Comparison of ENCODE assay signal across 8 cellular contexts in the genomic region with DNA sequence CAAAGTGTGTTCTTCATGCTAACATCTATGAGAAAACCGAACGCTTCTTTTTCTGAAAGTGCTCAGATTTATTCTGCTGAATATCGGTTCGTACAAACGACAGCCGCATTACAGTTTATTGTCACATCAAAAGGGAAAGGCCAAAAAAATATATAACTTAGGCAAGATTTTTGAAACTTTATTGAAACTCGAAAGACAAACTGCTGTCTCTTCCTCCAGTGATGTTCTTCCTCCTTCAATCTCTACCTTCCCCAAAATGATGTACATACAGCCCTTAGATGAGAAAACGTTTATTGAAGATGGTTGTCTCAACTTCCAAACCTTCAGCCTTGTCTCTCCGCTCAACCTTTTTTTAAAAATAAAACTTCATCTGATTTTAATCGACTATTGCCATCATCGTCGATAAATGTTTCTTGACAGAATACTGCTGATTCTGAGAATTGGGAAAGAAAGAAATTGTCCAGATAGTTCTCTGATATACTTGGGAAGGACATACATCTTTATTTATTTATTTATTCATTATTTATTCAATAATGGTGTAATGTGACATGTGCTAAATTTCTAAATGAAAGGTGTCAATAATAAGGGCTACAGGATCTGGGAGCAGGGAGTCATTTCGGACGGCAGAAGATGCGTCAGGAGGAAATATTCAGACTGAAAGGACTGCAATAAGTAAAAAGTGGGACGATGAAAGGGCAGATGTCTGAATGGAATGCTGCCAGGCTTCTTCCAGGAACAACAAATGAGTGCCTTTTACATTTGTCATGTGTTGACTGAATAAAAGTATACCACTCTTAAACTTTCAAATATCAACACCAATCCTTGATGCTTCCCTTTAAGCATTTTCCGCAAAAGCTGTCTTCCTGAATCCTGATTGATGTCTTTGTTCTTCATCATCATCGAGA. TPM values are rescaled to one million over a fixed set of nuclear protein-coding genes. Genes with fewer than 3 reads are reported as not detected.
A peak's percentile ranks its signal among the peaks of the same experiment; 100 is the strongest.
DNase-seq lines count a peak whose midpoint lies in the region; ATAC-seq and TF ChIP-seq lines count a peak whose summit lies in the region.

No MANE protein-coding gene starts in this region.

- H3K27ac Mint-ChIP-seq in natural killer cell treated with Interleukin-12 subunit alpha and Interleukin-12 subunit beta and Interleukin-15 and Interleukin-18, amount 100 ng/mL, for 72 hours, result peak overlapping the region; percentile 78 to 86

- H3K36me3 ChIP-seq in BLaER1, result peaks cover 9% of the 10 kb centered on the region; the same call in 1 of the 2 replicates

- no peaks in the 10 kb centered on the region for H3K27me3 ChIP-seq in BLaER1

- H3K27ac ChIP-seq in BLaER1, result peak overlapping the region; percentile 61
- peak overlapping the region; percentile 3 to 81 for H3K27ac ChIP-seq in coronary artery

- peaks cover 44% of the 10 kb centered on the region for H3K4me1 ChIP-seq in BLaER1

- TF ChIP-seq CTCF in LNCaP clone FGC (IDR thresholded peaks at IDR 0.05; ENCODE audit: control insufficient read depth, extremely low read depth, insufficient read depth) (no peak), coronary artery (IDR thresholded peaks at IDR 0.05) (no peak)

- peak overlapping the region; percentile 65 for H3K4me2 ChIP-seq in BLaER1

- peak overlapping the region; percentile 71; the same call in 1 of the 2 replicates for H3K9ac ChIP-seq in BLaER1

- DNase-seq in LNCaP clone FGC (ENCODE audit: low read depth) (no peak), coronary artery (ENCODE audit: low spot score) (no peak), RKO (ENCODE audit: low spot score) (no peak), NCI-H1105 treated with DMSO at 0.1 percent for 48 hours (lab: John Stamatoyannopoulos, UW) (no peak), NCI-H128 (lab: John Stamatoyannopoulos, UW; ENCODE audit: unreplicated experiment) (no peak)
- no peak for DNase-seq in natural killer cell treated with Interleukin-12 subunit alpha and Interleukin-12 subunit beta and Interleukin-15 and Interleukin-18, amount 100 ng/mL, for 72 hours (ENCODE audit: low spot score)

- H3K4me1 Mint-ChIP-seq in natural killer cell treated with Interleukin-12 subunit alpha and Interleukin-12 subunit beta and Interleukin-15 and Interleukin-18, amount 100 ng/mL, for 72 hours (ENCODE audit: low read depth in 2 of 2), result peaks cover 43 to 54% of the 10 kb centered on the region in 2 donors

- no peaks in the 10 kb centered on the region for H4K20me1 ChIP-seq in BLaER1

- no peaks in the 10 kb centered on the region for H3K9me3 Mint-ChIP-seq in natural killer cell treated with Interleukin-12 subunit alpha and Interleukin-12 subunit beta and Interleukin-15 and Interleukin-18, amount 100 ng/mL, for 72 hours

- H3K9me3 ChIP-seq in BLaER1, result no peaks in the 10 kb centered on the region

- H3K4me3 Mint-ChIP-seq in natural killer cell treated with Interleukin-12 subunit alpha and Interleukin-12 subunit beta and Interleukin-15 and Interleukin-18, amount 100 ng/mL, for 72 hours, result peak overlapping the region; percentile 93

- H3K4me3 ChIP-seq in BLaER1, result peak overlapping the region; percentile 78
- peak overlapping the region; percentile 91 for H3K4me3 ChIP-seq in LNCaP clone FGC (ENCODE audit: low read depth, low read length)
- peak overlapping the region; percentile 93 for H3K4me3 ChIP-seq in coronary artery

- H3K36me3 Mint-ChIP-seq in natural killer cell treated with Interleukin-12 subunit alpha and Interleukin-12 subunit beta and Interleukin-15 and Interleukin-18, amount 100 ng/mL, for 72 hours, result no peaks in the 10 kb centered on the region

- no peaks in the 10 kb centered on the region for H3K27me3 Mint-ChIP-seq in natural killer cell treated with Interleukin-12 subunit alpha and Interleukin-12 subunit beta and Interleukin-15 and Interleukin-18, amount 100 ng/mL, for 72 hours

- no peak for ATAC-seq in natural killer cell treated with Interleukin-12 subunit alpha and Interleukin-12 subunit beta and Interleukin-15 and Interleukin-18, amount 100 ng/mL, for 72 hours
- no peak for ATAC-seq in HG03025 (IDR thresholded peaks at IDR 0.05; ENCODE audit: low FRiP score, unreplicated experiment)

RNA-seq across cellular contexts. Expression of a gene that starts 0.8 kb away (rescaled TPM):
- 10 to 100 TPM; 34.1 to 60.0 TPM for total RNA-seq in natural killer cell treated with Interleukin-12 subunit alpha and Interleukin-12 subunit beta and Interleukin-15 and Interleukin-18, amount 100 ng/mL, for 72 hours
